ENCODE assay signal across 8 cellular contexts in genomic region chr17:40321502-40322416, GRCh38. TPM values are rescaled to one million over a fixed set of nuclear protein-coding genes. Genes with fewer than 3 reads are reported as not detected.
DNase-seq lines count a peak whose midpoint lies in the region; ATAC-seq and TF ChIP-seq lines count a peak whose summit lies in the region.

No MANE protein-coding gene starts in this region.

- CTCF ChIA-PET in activated naive CD4-positive, alpha-beta T cell treated with anti-CD3 and anti-CD28 coated beads for 36 hours (lab: Charles Lee) = interaction anchor here (0.6 to 1.5 kb wide), 2 partner anchors 10 to 34 kb away, joined by 4 read pairs; partner anchors contain the start of gene CDC6

- H3K36me3 ChIP-seq in lung (ENCODE audit: control insufficient read depth in 2 of 2, insufficient read depth in 2 of 2, low read length in 2 of 2) (peaks cover 0 to 3% of the 10 kb centered on the region in 2 donors), urinary bladder (ENCODE audit: insufficient read depth) (no peaks in the 10 kb centered on the region)

- H3K36me3 Mint-ChIP-seq in activated naive CD4-positive, alpha-beta T cell treated with anti-CD3 and anti-CD28 coated beads for 36 hours (ENCODE audit: low read depth) = no peaks in the 10 kb centered on the region

- peak overlapping the region; percentile 87 to 98 for H3K27ac ChIP-seq in lung (ENCODE audit: low read depth in 1 of 2, low read length in 1 of 2)
- H3K27ac ChIP-seq in urinary bladder (ENCODE audit: low read depth) = peak overlapping the region; percentile 80

- no peaks in the 10 kb centered on the region for H3K27me3 Mint-ChIP-seq in activated naive CD4-positive, alpha-beta T cell treated with anti-CD3 and anti-CD28 coated beads for 36 hours (ENCODE audit: low read depth)

- H3K4me1 Mint-ChIP-seq in activated naive CD4-positive, alpha-beta T cell treated with anti-CD3 and anti-CD28 coated beads for 36 hours (ENCODE audit: low read depth) = peaks cover 82% of the 10 kb centered on the region

- H3K4me1 ChIP-seq in lung (ENCODE audit: control insufficient read depth in 2 of 2, insufficient read depth in 2 of 2, low read length in 2 of 2) (peaks cover 44 to 61% of the 10 kb centered on the region in 2 donors), urinary bladder (ENCODE audit: insufficient read depth) (no peaks in the 10 kb centered on the region)

- no peak for TF ChIP-seq CTCF in lung (IDR thresholded peaks at IDR 0.05; ENCODE audit: control extremely low read depth, extremely low read depth)

- no peaks in the 10 kb centered on the region for H3K27me3 ChIP-seq in lung (ENCODE audit: control insufficient read depth, insufficient read depth)

- H3K4me3 ChIP-seq in lung (peak overlapping the region; percentile 53), urinary bladder (ENCODE audit: low read depth, low read length) (peak overlapping the region; percentile 23)

- H3K9me3 ChIP-seq in lung (ENCODE audit: control insufficient read depth in 2 of 2, insufficient read depth in 1 of 2, low read length in 1 of 2) = no peaks in the 10 kb centered on the region

- no peak for DNase-seq in activated naive CD4-positive, alpha-beta T cell treated with anti-CD3 and anti-CD28 coated beads for 36 hours
- DNase-seq in activated naive CD4-positive, alpha-beta T cell (lab: John Stamatoyannopoulos, UW) = no peak
- DNase-seq in astrocyte of the hippocampus (ENCODE audit: low read depth, low spot score) = peak; percentile 25
- DNase-seq in lung (ENCODE audit: low spot score) = peak; percentile 37
- DNase-seq in NCI-H1105 (lab: John Stamatoyannopoulos, UW) = no peak

- no peak for ATAC-seq in lung (ENCODE audit: insufficient read depth, low FRiP score)
- ATAC-seq in HG03196 (IDR thresholded peaks at IDR 0.05; ENCODE audit: unreplicated experiment) = no peak
- ATAC-seq in GM19463 (IDR thresholded peaks at IDR 0.05; ENCODE audit: unreplicated experiment) = no peak

- no peaks in the 10 kb centered on the region for H3K9me3 Mint-ChIP-seq in activated naive CD4-positive, alpha-beta T cell treated with anti-CD3 and anti-CD28 coated beads for 36 hours

- WGBS in lung, 2 donors = 17 to 24% methylated on average over 11 of the region's 11 CpGs
- WGBS in urinary bladder = 15% methylated on average over 11 of the region's 11 CpGs

- intact Hi-C loops in activated naive CD4-positive, alpha-beta T cell treated with anti-CD3 and anti-CD28 coated beads for 36 hours (cut with micrococcal nuclease) = loop anchor here (1.0 to 10.0 kb wide), 4 partner anchors 20 to 1343 kb away; no protein-coding TSS in a partner anchor

- H3K4me3 Mint-ChIP-seq in activated naive CD4-positive, alpha-beta T cell treated with anti-CD3 and anti-CD28 coated beads for 36 hours = peak overlapping the region; percentile 85

- peak overlapping the region; percentile 93 for H3K27ac Mint-ChIP-seq in activated naive CD4-positive, alpha-beta T cell treated with anti-CD3 and anti-CD28 coated beads for 36 hours

RNA-seq across cellular contexts. Expression of gene RARA, which starts 12.8 kb away (rescaled TPM):
- 10 to 100 TPM; 16.9 to 18.5 TPM for total RNA-seq in activated naive CD4-positive, alpha-beta T cell treated with anti-CD3 and anti-CD28 coated beads for 36 hours
- total RNA-seq in lung (10 to 100 TPM; 36.4 to 75.3 TPM), urinary bladder (10.6 TPM)
- polyA plus RNA-seq in lung (10 to 100 TPM; 49.8 to 51.7 TPM), urinary bladder (47.6 TPM)

RNA-seq across cellular contexts. Expression of gene CDC6, which starts 34.1 kb away (rescaled TPM):
- 10 to 100 TPM; 86.5 to 90.4 TPM for total RNA-seq in activated naive CD4-positive, alpha-beta T cell treated with anti-CD3 and anti-CD28 coated beads for 36 hours
- total RNA-seq in lung = 1 to 10 TPM; 5.5 to 5.7 TPM
- 1 to 10 TPM; 3.3 to 6.0 TPM for polyA plus RNA-seq in lung
- 7.9 TPM for total RNA-seq in urinary bladder
- 0.71 TPM for polyA plus RNA-seq in urinary bladder

RNA-seq across cellular contexts. Expression of gene GJD3, which starts 42.8 kb away (rescaled TPM):
- total RNA-seq in activated naive CD4-positive, alpha-beta T cell treated with anti-CD3 and anti-CD28 coated beads for 36 hours = not detected
- total RNA-seq in lung = 1 to 10 TPM in 1 of 2 donors, not detected in 1; 3.6 TPM
- 1 to 10 TPM in 1 of 2 donors, under 1 TPM in 1; 0.53 to 1.4 TPM for polyA plus RNA-seq in lung
- not detected for total RNA-seq in urinary bladder
- polyA plus RNA-seq in urinary bladder = 1.1 TPM

Comparison
In these comparisons a context has a peak if more than half of its experiments do, and no peak if none do; other contexts are left out.
1. DNase-seq: peak in astrocyte of the hippocampus (single experiment) and lung (single experiment); none in activated naive CD4-positive, alpha-beta T cell treated with anti-CD3 and anti-CD28 coated beads for 36 hours (single experiment), activated naive CD4-positive, alpha-beta T cell (0 of 4) and NCI-H1105 (single experiment).